Comparison of ENCODE assay signal across 29 cellular contexts in the genomic region with DNA sequence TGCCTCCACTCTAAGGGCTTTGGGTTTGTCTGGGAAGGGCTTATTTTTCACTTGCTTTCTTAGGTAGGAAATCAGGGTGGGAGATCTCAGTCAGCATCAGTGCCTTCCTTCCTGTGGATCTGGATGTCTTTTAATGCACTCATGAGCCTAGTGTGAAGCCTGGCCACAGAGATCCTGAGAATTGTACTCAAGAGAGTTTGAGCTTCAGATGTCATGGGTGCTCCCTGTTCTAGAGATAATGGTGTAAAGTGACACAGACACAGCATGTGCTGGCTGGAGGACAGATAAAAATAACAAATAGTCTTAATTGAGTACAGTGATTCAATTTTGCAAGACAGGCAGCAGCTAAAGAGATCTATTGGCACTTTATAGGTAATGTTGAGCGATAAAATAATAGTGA.
DNase-seq lines count a peak whose midpoint lies in the region; ATAC-seq, FAIRE-seq and TF ChIP-seq lines count a peak whose summit lies in the region.
"Had no signal": no experiment of that assay in that cellular context is flagged by ENCODE, and none has a peak within 500 bp of the region (broad histone marks: within the 10 kb centered on the region; RNA-seq: fewer than 3 reads in every experiment).

No MANE protein-coding gene starts in this region.

- CTCF ChIA-PET in CD4-positive, alpha-beta T cell (lab: Charles Lee), result no interaction called here

- H3K4me2 ChIP-seq in neural progenitor cell, result peak overlapping the region; percentile 48
- H3K4me2 ChIP-seq: smooth muscle cell had no signal

- H2AFZ ChIP-seq in neural progenitor cell (replicated peaks), result no peak overlapping the region
- H2AFZ ChIP-seq: GM23248 had no signal

- 79 to 95% methylated on average over 1 of the region's 1 CpG for WGBS in heart right ventricle, 2 donors

- no peak for TF ChIP-seq POLR2A in H54 (IDR thresholded peaks at IDR 0.05; ENCODE audit: low read depth, low read length)

- H3K4me3 ChIP-seq in heart right ventricle (no peak overlapping the region), neural progenitor cell (no peak overlapping the region)
- H3K4me3 ChIP-seq: ascending aorta, colonic mucosa, GM23248, lung, SJSA1, smooth muscle cell had no signal

- no peaks in the 10 kb centered on the region for H3K79me2 ChIP-seq in neural progenitor cell (ENCODE audit: low read depth)

- H3F3A ChIP-seq in neural progenitor cell (ENCODE audit: low read depth), result peaks cover 12% of the 10 kb centered on the region

- H3K4me3 Mint-ChIP-seq in neural progenitor cell (no peak overlapping the region), progenitor cell of endocrine pancreas (ENCODE audit: low read depth) (no peak overlapping the region)
- H3K4me3 Mint-ChIP-seq in CD4-positive, alpha-beta T cell, result no peak overlapping the region
- H3K4me3 Mint-ChIP-seq: activated T-cell treated with anti-CD3 and anti-CD28 coated beads, Interleukin-2, amount 50 U/mL, for 24 hours; CD14-positive monocyte; natural killer cell had no signal

- DNase-seq in Right ventricle myocardium inferior (ENCODE audit: missing footprints) (no peak), cardiac septum (ENCODE audit: low spot score) (no peak), heart right ventricle (no peak), neural progenitor cell (ENCODE audit: low spot score) (no peak), progenitor cell of endocrine pancreas (ENCODE audit: low spot score, unreplicated experiment) (no peak), H54 (ENCODE audit: insufficient read length, low spot score) (no peak), HK-2 (ENCODE audit: unreplicated experiment) (no peak)
- no peak for DNase-seq in CD4-positive, alpha-beta T cell
- DNase-seq: activated CD4-positive, alpha-beta T cell treated with anti-CD3 and anti-CD28 coated beads, Interleukin-2, amount 50 U/mL, for 1 hour; activated CD4-positive, CD25-positive, alpha-beta regulatory T cell; activated T-cell treated with anti-CD3 and anti-CD28 coated beads, Interleukin-2, amount 50 U/mL, for 24 hours; colonic mucosa; DMS79; effector CD4-positive, alpha-beta T cell; GM23248; kidney glomerular epithelial cell; MM.1S; natural killer cell; NCI-H226; stimulated activated naive CD8-positive, alpha-beta T cell treated with anti-CD3 and anti-CD28 coated beads, Interleukin-15, Interleukin-2, amounts not matched to agents 100 U/mL and 50 U/mL, for 24 hours had no signal

- H4K20me1 ChIP-seq in neural progenitor cell (ENCODE audit: low read depth), result no peaks in the 10 kb centered on the region

- FAIRE-seq in H54 (lab: Jason Lieb, UNC), result no peak
- FAIRE-seq: A204.1, HepG2, RCC 7860 had no signal

- peaks cover 9% of the 10 kb centered on the region for H3K9me3 Mint-ChIP-seq in neural progenitor cell
- H3K9me3 Mint-ChIP-seq in progenitor cell of endocrine pancreas (ENCODE audit: low read depth), result peaks cover 3% of the 10 kb centered on the region
- no peaks in the 10 kb centered on the region for H3K9me3 Mint-ChIP-seq in CD4-positive, alpha-beta T cell
- H3K9me3 Mint-ChIP-seq: activated T-cell treated with anti-CD3 and anti-CD28 coated beads, Interleukin-2, amount 50 U/mL, for 24 hours; natural killer cell had no signal

- no peak overlapping the region for H3K27ac Mint-ChIP-seq in neural progenitor cell
- H3K27ac Mint-ChIP-seq in progenitor cell of endocrine pancreas, result no peak overlapping the region
- H3K27ac Mint-ChIP-seq in CD4-positive, alpha-beta T cell, result no peak overlapping the region
- H3K27ac Mint-ChIP-seq: activated T-cell treated with anti-CD3 and anti-CD28 coated beads, Interleukin-2, amount 50 U/mL, for 24 hours; CD14-positive monocyte; natural killer cell had no signal

- H3K4me1 Mint-ChIP-seq in neural progenitor cell (peaks cover 13% of the 10 kb centered on the region), progenitor cell of endocrine pancreas (ENCODE audit: low read depth) (peaks cover 10% of the 10 kb centered on the region)
- no peaks in the 10 kb centered on the region for H3K4me1 Mint-ChIP-seq in CD4-positive, alpha-beta T cell (ENCODE audit: low read depth)
- H3K4me1 Mint-ChIP-seq: CD14-positive monocyte had no signal

- TF ChIP-seq CTCF in heart right ventricle (IDR thresholded peaks at IDR 0.05) (no peak), neural progenitor cell (IDR thresholded peaks at IDR 0.05) (no peak), progenitor cell of endocrine pancreas (IDR thresholded peaks at IDR 0.05; ENCODE audit: unreplicated experiment) (no peak)
- no peak for TF ChIP-seq CTCF in CD4-positive, alpha-beta T cell (IDR thresholded peaks at IDR 0.05)

- no peak overlapping the region for H3K9ac ChIP-seq in neural progenitor cell
- H3K9ac ChIP-seq: GM23248 had no signal

- H3K36me3 Mint-ChIP-seq in neural progenitor cell (no peaks in the 10 kb centered on the region), progenitor cell of endocrine pancreas (ENCODE audit: insufficient read depth) (peaks cover 1% of the 10 kb centered on the region)
- no peaks in the 10 kb centered on the region for H3K36me3 Mint-ChIP-seq in CD4-positive, alpha-beta T cell (ENCODE audit: low read depth)
- H3K36me3 Mint-ChIP-seq: CD14-positive monocyte, natural killer cell had no signal

- H3K9me3 ChIP-seq in heart right ventricle (peaks cover 0 to 12% (median 0%) of the 10 kb centered on the region in 11 donors), neural progenitor cell (ENCODE audit: low read depth) (no peaks in the 10 kb centered on the region)
- H3K9me3 ChIP-seq in CD4-positive, alpha-beta T cell (ENCODE audit: control insufficient read depth, low read length), result no peaks in the 10 kb centered on the region
- H3K9me3 ChIP-seq: ascending aorta, colonic mucosa, SJSA1 had no signal

- intact Hi-C loops in Right ventricle myocardium inferior (cut with DNase I) (loop anchor here (1.0 to 10.0 kb wide), 7 partner anchors 112 to 559 kb away; no protein-coding TSS in a partner anchor), cardiac septum (cut with DNase I) (loop anchor here (1.0 to 5.0 kb wide), 5 partner anchors 66 to 446 kb away; a partner anchor contains a TSS), heart right ventricle (cut with DNase I) (loop anchor here in 5 of 10 donors (2.0 to 10.0 kb wide), 7 partner anchors 112 to 456 kb away; a partner anchor contains a TSS)
- intact Hi-C loops in CD4-positive, alpha-beta T cell (cut with DNase I, micrococcal nuclease), result no loop called here

- H3K27me3 Mint-ChIP-seq in neural progenitor cell (ENCODE audit: insufficient read depth, low read depth) (no peaks in the 10 kb centered on the region), progenitor cell of endocrine pancreas (peaks cover 10% of the 10 kb centered on the region)
- no peaks in the 10 kb centered on the region for H3K27me3 Mint-ChIP-seq in CD4-positive, alpha-beta T cell

- H3K4me1 ChIP-seq in heart right ventricle (peaks cover 0 to 32% (median 12%) of the 10 kb centered on the region in 9 donors), neural progenitor cell (peaks cover 18% of the 10 kb centered on the region)
- H3K4me1 ChIP-seq: colonic mucosa, SJSA1 had no signal

- H3K27me3 ChIP-seq in heart right ventricle (no peaks in the 10 kb centered on the region), neural progenitor cell (no peaks in the 10 kb centered on the region)
- no peaks in the 10 kb centered on the region for H3K27me3 ChIP-seq in CD4-positive, alpha-beta T cell (ENCODE audit: control insufficient read depth, insufficient read depth, low read length)
- H3K27me3 ChIP-seq: ascending aorta, colonic mucosa, SJSA1 had no signal

- POLR2A ChIA-PET in CD4-positive, alpha-beta T cell (lab: Charles Lee), result no interaction called here

- H3K36me3 ChIP-seq in heart right ventricle, result no peaks in the 10 kb centered on the region
- H3K36me3 ChIP-seq in neural progenitor cell, result no peaks in the 10 kb centered on the region
- H3K36me3 ChIP-seq: ascending aorta, colonic mucosa, SJSA1 had no signal

- H3K27ac ChIP-seq in heart right ventricle, result peak overlapping the region in 8 of 10 donors; percentile 44 to 88 (median 74)
- no peak overlapping the region for H3K27ac ChIP-seq in neural progenitor cell
- H3K27ac ChIP-seq in CD4-positive, alpha-beta T cell (ENCODE audit: low read depth, low read length), result no peak overlapping the region
- H3K27ac ChIP-seq: colonic mucosa, GM23248, HL-60, SJSA1 had no signal

- ATAC-seq in Right ventricle myocardium inferior (peak; percentile 77), heart right ventricle (peak in 7 of 8 donors; percentile 42 to 90 (median 78))
- ATAC-seq in CD4-positive, alpha-beta T cell (ENCODE audit: poor library complexity), result no peak
- ATAC-seq: HepG2; stimulated activated naive CD8-positive, alpha-beta T cell treated with anti-CD3 and anti-CD28 coated beads, Interleukin-15, Interleukin-2, amounts not matched to agents 100 U/mL and 50 U/mL, for 24 hours had no signal

Comparison
In these comparisons a context has a peak if more than half of its experiments do, and no peak if none do; other contexts are left out.
1. H3K27ac ChIP-seq: peak in heart right ventricle (8 of 10); none in neural progenitor cell (single experiment) and CD4-positive, alpha-beta T cell (single experiment).
2. intact Hi-C loops: an anchor here in Right ventricle myocardium inferior (1.0 to 10.0 kb wide) and cardiac septum (1.0 to 5.0 kb wide); none called in CD4-positive, alpha-beta T cell.